Comparison of ENCODE assay signal across 1 cellular context in genomic region chr15:58541410-58542087, GRCh38.
TF ChIP-seq lines count a peak whose summit lies in the region.

No MANE protein-coding gene starts in this region.

TF ChIP-seq in IMR-90, 13 proteins besides CTCF, POLR2A, EP300 and RAD21 (continued from another document):
- TF ChIP-seq CHD1 (IDR thresholded peaks at IDR 0.05; ENCODE audit: low read depth, low read length): no peak
- TF ChIP-seq MAFK (IDR thresholded peaks at IDR 0.05; ENCODE audit: low read depth, low read length): no peak
- TF ChIP-seq SMC3 (IDR thresholded peaks at IDR 0.05; ENCODE audit: low read depth, low read length): no peak
- TF ChIP-seq CEBPB (IDR thresholded peaks at IDR 0.05; ENCODE audit: low read depth, low read length): no peak
- no peak for TF ChIP-seq RCOR1 (IDR thresholded peaks at IDR 0.05; ENCODE audit: insufficient replicate concordance, low read length)
- TF ChIP-seq RFX5 (IDR thresholded peaks at IDR 0.05; ENCODE audit: low read depth, low read length): no peak
- TF ChIP-seq FOS (IDR thresholded peaks at IDR 0.05; ENCODE audit: low read depth, low read length): no peak
- TF ChIP-seq MAZ (IDR thresholded peaks at IDR 0.05; ENCODE audit: borderline replicate concordance, low read depth, low read length): no peak
TF ChIP-seq in IMR-90: peak in this region for 0.
